Comparison of ENCODE assay signal across 8 cellular contexts in the genomic region with DNA sequence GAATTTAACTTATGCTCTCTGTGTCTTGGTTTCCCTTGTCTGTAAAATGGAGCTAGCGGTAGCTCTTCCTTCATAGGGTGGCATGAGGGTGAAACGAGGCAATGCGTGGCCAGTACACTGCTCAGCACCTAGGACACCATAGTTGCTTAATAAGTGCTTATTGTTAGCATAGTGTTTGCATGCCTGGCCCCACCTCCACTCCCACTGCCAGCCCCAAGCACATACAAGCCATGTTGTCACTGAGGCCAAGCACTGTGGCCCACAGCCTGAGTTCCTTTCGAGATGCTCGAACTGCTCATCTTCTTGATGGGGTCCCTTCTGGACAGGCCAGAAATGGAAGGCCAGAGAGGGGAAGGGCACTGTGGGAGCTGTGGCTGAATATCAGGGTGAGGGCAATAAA. TPM values are rescaled to one million over a fixed set of nuclear protein-coding genes. Genes with fewer than 3 reads are reported as not detected.
DNase-seq lines count a peak whose midpoint lies in the region; ATAC-seq and TF ChIP-seq lines count a peak whose summit lies in the region.

No MANE protein-coding gene starts in this region.

- ATAC-seq in CD4-positive, alpha-beta T cell (ENCODE audit: poor library complexity): no peak
- no peak for ATAC-seq in central memory CD8-positive, alpha-beta T cell (replicated peaks; ENCODE audit: extremely low read depth, poor library complexity, severe bottlenecking)
- no peak for ATAC-seq in natural killer cell treated with Interleukin-12 subunit alpha and Interleukin-12 subunit beta and Interleukin-15 and Interleukin-18, amount 100 ng/mL, for 72 hours
- ATAC-seq in HG03469 (IDR thresholded peaks at IDR 0.05; ENCODE audit: unreplicated experiment): no peak

- intact Hi-C loops in CD4-positive, alpha-beta T cell (cut with DNase I, micrococcal nuclease): loop anchor here (2.0 to 10.0 kb wide), 14 partner anchors 41 to 1609 kb away; partner anchors contain the start of genes PRDM4 (in 2 of the 2), ALKBH2 (in 1 of the 2), CRY1 (in 1 of the 2) and IFT81 (in 1 of the 2)

- peak overlapping the region; percentile 87 for H3K27ac Mint-ChIP-seq in CD4-positive, alpha-beta T cell
- H3K27ac Mint-ChIP-seq in central memory CD8-positive, alpha-beta T cell (ENCODE audit: low read depth): peak overlapping the region; percentile 93
- H3K27ac Mint-ChIP-seq in natural killer cell treated with Interleukin-12 subunit alpha and Interleukin-12 subunit beta and Interleukin-15 and Interleukin-18, amount 100 ng/mL, for 72 hours: peak overlapping the region; percentile 82 to 94

- TF ChIP-seq CTCF in CD4-positive, alpha-beta T cell (IDR thresholded peaks at IDR 0.05): no peak
- no peak for TF ChIP-seq CTCF in LNCaP clone FGC (IDR thresholded peaks at IDR 0.05; ENCODE audit: control insufficient read depth, extremely low read depth, insufficient read depth)

- peaks cover 29% of the 10 kb centered on the region for H3K4me1 Mint-ChIP-seq in CD4-positive, alpha-beta T cell (ENCODE audit: low read depth)
- H3K4me1 Mint-ChIP-seq in central memory CD8-positive, alpha-beta T cell: peaks cover 46% of the 10 kb centered on the region
- peaks cover 42 to 43% of the 10 kb centered on the region in 2 donors for H3K4me1 Mint-ChIP-seq in natural killer cell treated with Interleukin-12 subunit alpha and Interleukin-12 subunit beta and Interleukin-15 and Interleukin-18, amount 100 ng/mL, for 72 hours (ENCODE audit: low read depth in 2 of 2)

- POLR2A ChIA-PET in CD4-positive, alpha-beta T cell (lab: Charles Lee): interaction anchor here (1.2 to 1.6 kb wide), 2 partner anchors 46 to 102 kb away, joined by 3 to 12 read pairs; partner anchors contain the start of genes ISCU and SART3

- no peaks in the 10 kb centered on the region for H3K27me3 Mint-ChIP-seq in CD4-positive, alpha-beta T cell
- H3K27me3 Mint-ChIP-seq in central memory CD8-positive, alpha-beta T cell: no peaks in the 10 kb centered on the region
- H3K27me3 Mint-ChIP-seq in natural killer cell treated with Interleukin-12 subunit alpha and Interleukin-12 subunit beta and Interleukin-15 and Interleukin-18, amount 100 ng/mL, for 72 hours: no peaks in the 10 kb centered on the region

- H3K27ac ChIP-seq in CD4-positive, alpha-beta T cell (ENCODE audit: low read depth, low read length): peak overlapping the region; percentile 70

- H3K4me3 ChIP-seq in LNCaP clone FGC (ENCODE audit: low read depth, low read length): peak overlapping the region; percentile 82

- CTCF ChIA-PET in CD4-positive, alpha-beta T cell (lab: Charles Lee): no interaction called here

- no peak for DNase-seq in CD4-positive, alpha-beta T cell
- DNase-seq in LNCaP clone FGC (ENCODE audit: low read depth) (no peak), GM03348 (ENCODE audit: low spot score) (no peak), NCI-H1417 treated with DMSO at 0.1 percent for 48 hours (lab: John Stamatoyannopoulos, UW) (no peak), NCI-H1105 (lab: John Stamatoyannopoulos, UW) (no peak)
- DNase-seq in central memory CD8-positive, alpha-beta T cell (ENCODE audit: low spot score in 2 of 2): no peak
- DNase-seq in natural killer cell treated with Interleukin-12 subunit alpha and Interleukin-12 subunit beta and Interleukin-15 and Interleukin-18, amount 100 ng/mL, for 72 hours (ENCODE audit: low spot score): no peak

- no peaks in the 10 kb centered on the region for H3K27me3 ChIP-seq in CD4-positive, alpha-beta T cell (ENCODE audit: control insufficient read depth, insufficient read depth, low read length)

- H3K4me3 Mint-ChIP-seq in CD4-positive, alpha-beta T cell: peak overlapping the region; percentile 96
- H3K4me3 Mint-ChIP-seq in central memory CD8-positive, alpha-beta T cell: peak overlapping the region; percentile 91
- peak overlapping the region; percentile 92 for H3K4me3 Mint-ChIP-seq in natural killer cell treated with Interleukin-12 subunit alpha and Interleukin-12 subunit beta and Interleukin-15 and Interleukin-18, amount 100 ng/mL, for 72 hours

- no peaks in the 10 kb centered on the region for H3K9me3 Mint-ChIP-seq in CD4-positive, alpha-beta T cell
- no peaks in the 10 kb centered on the region for H3K9me3 Mint-ChIP-seq in central memory CD8-positive, alpha-beta T cell
- H3K9me3 Mint-ChIP-seq in natural killer cell treated with Interleukin-12 subunit alpha and Interleukin-12 subunit beta and Interleukin-15 and Interleukin-18, amount 100 ng/mL, for 72 hours: no peaks in the 10 kb centered on the region

- H3K9me3 ChIP-seq in CD4-positive, alpha-beta T cell (ENCODE audit: control insufficient read depth, low read length): no peaks in the 10 kb centered on the region

- peaks cover 44% of the 10 kb centered on the region for H3K36me3 Mint-ChIP-seq in CD4-positive, alpha-beta T cell (ENCODE audit: low read depth)
- peaks cover 26% of the 10 kb centered on the region for H3K36me3 Mint-ChIP-seq in central memory CD8-positive, alpha-beta T cell (ENCODE audit: insufficient read depth)
- H3K36me3 Mint-ChIP-seq in natural killer cell treated with Interleukin-12 subunit alpha and Interleukin-12 subunit beta and Interleukin-15 and Interleukin-18, amount 100 ng/mL, for 72 hours: peaks cover 6% of the 10 kb centered on the region

RNA-seq across cellular contexts. Expression of gene FICD, which starts 0.8 kb away (rescaled TPM):
- 1 to 10 TPM; 2.7 to 3.2 TPM for total RNA-seq in CD4-positive, alpha-beta T cell
- total RNA-seq in natural killer cell treated with Interleukin-12 subunit alpha and Interleukin-12 subunit beta and Interleukin-15 and Interleukin-18, amount 100 ng/mL, for 72 hours: 10 to 100 TPM; 14.9 to 16.5 TPM

RNA-seq across cellular contexts. Expression of gene SART3, which starts 45.1 kb away (rescaled TPM):
- total RNA-seq in CD4-positive, alpha-beta T cell: 100 to 1,000 TPM in 1 of 2 experiments, 10 to 100 TPM in 1; 95.1 to 104 TPM
- 100 to 1,000 TPM; 105 to 127 TPM for total RNA-seq in natural killer cell treated with Interleukin-12 subunit alpha and Interleukin-12 subunit beta and Interleukin-15 and Interleukin-18, amount 100 ng/mL, for 72 hours

RNA-seq across cellular contexts. Expression of gene ISCU, which starts 46.5 kb away (rescaled TPM):
- 100 to 1,000 TPM; 269 to 270 TPM for total RNA-seq in CD4-positive, alpha-beta T cell
- total RNA-seq in natural killer cell treated with Interleukin-12 subunit alpha and Interleukin-12 subunit beta and Interleukin-15 and Interleukin-18, amount 100 ng/mL, for 72 hours: 10 to 100 TPM; 66.1 to 85.3 TPM
